Comparison of ENCODE assay signal across 7 cellular contexts in genomic region chr11:64152841-64153691, GRCh38. TPM values are rescaled to one million over a fixed set of nuclear protein-coding genes. Genes with fewer than 3 reads are reported as not detected.
DNase-seq lines count a peak whose midpoint lies in the region; ATAC-seq and TF ChIP-seq lines count a peak whose summit lies in the region.

No MANE protein-coding gene starts in this region.

- no peak overlapping the region for H3K27ac ChIP-seq in thyroid gland

- peak; percentile 98 for TF ChIP-seq CTCF in GM06990 (IDR thresholded peaks at IDR 0.05; ENCODE audit: insufficient read depth, low read length, poor library complexity, severe bottlenecking)
- TF ChIP-seq CTCF in fibroblast of the aortic adventitia (IDR thresholded peaks at IDR 0.05; ENCODE audit: insufficient read depth, low read length): peak; percentile 95
- TF ChIP-seq CTCF in thyroid gland (IDR thresholded peaks at IDR 0.05): peak; percentile 83 to 100 (median 98)

- H3K27me3 ChIP-seq in GM06990 (replicated peaks; ENCODE audit: control insufficient read depth, insufficient read depth, low read length) (no peaks in the 10 kb centered on the region; the same call in 1 of the 2 replicates), thyroid gland (no peaks in the 10 kb centered on the region)

- no peaks in the 10 kb centered on the region for H3K36me3 ChIP-seq in GM06990 (ENCODE audit: control insufficient read depth, insufficient read depth, low read length)
- H3K36me3 ChIP-seq in thyroid gland: no peaks in the 10 kb centered on the region

- DNase-seq in GM06990 (ENCODE audit: extremely low read depth, insufficient read length) (peak; percentile 61), OCI-M1 (lab: John Stamatoyannopoulos, UW) (peak; percentile 75), fibroblast of the aortic adventitia (ENCODE audit: low read depth) (peak; percentile 35), occipital lobe (lab: John Stamatoyannopoulos, UW) (peak; percentile 21), thyroid gland (peak; percentile 62 to 66)
- peak; percentile 82 to 88 for DNase-seq in activated T-cell treated with anti-CD3 and anti-CD28 coated beads, Interleukin-2, amount 50 U/mL, for 48 hours

- intact Hi-C loops in thyroid gland (cut with DNase I): loop anchor here (5.0 kb wide), 1 partner anchor 316 kb away; the partner anchor contains the start of gene MARK2

- 6 to 19% methylated on average over 6 to 7 of the region's 23 CpGs for WGBS in thyroid gland, 2 donors

- H3K9me3 ChIP-seq in thyroid gland: no peaks in the 10 kb centered on the region

- no peak for TF ChIP-seq POLR2A in thyroid gland (IDR thresholded peaks at IDR 0.05)

- peaks cover 26 to 33% of the 10 kb centered on the region in 2 donors for H3K4me1 ChIP-seq in thyroid gland

- H3K4me3 ChIP-seq in GM06990 (replicated peaks; ENCODE audit: low read depth, low read length): no peak overlapping the region
- H3K4me3 ChIP-seq in fibroblast of the aortic adventitia (ENCODE audit: low read depth, low read length): no peak overlapping the region
- H3K4me3 ChIP-seq in thyroid gland (replicated peaks in 1 of 3): no peak overlapping the region

- peak; percentile 62 for ATAC-seq in HG03045 (IDR thresholded peaks at IDR 0.05; ENCODE audit: unreplicated experiment)

RNA-seq across cellular contexts. Expression of gene MACROD1, which starts 12.8 kb away (rescaled TPM):
- total RNA-seq in fibroblast of the aortic adventitia (ENCODE audit: low replicate concordance) (7.6 and 14.5 TPM in 2 replicates), occipital lobe (16.2 TPM), thyroid gland (10 to 100 TPM; 62.5 to 89.5 (median 70.0) TPM)

RNA-seq across cellular contexts. Expression of gene STIP1, which starts 32.9 kb away (rescaled TPM):
- 112 and 142 TPM in 2 replicates for total RNA-seq in fibroblast of the aortic adventitia (ENCODE audit: low replicate concordance)
- 69.4 TPM for total RNA-seq in occipital lobe
- 100 to 1,000 TPM in 2 of 4 donors, 10 to 100 TPM in 2; 80.8 to 116 (median 106) TPM for total RNA-seq in thyroid gland

RNA-seq across cellular contexts. Expression of gene FERMT3, which starts 53.5 kb away (rescaled TPM):
- 7.0 and 7.2 TPM in 2 replicates for total RNA-seq in fibroblast of the aortic adventitia (ENCODE audit: low replicate concordance)
- total RNA-seq in occipital lobe: 1.6 TPM
- total RNA-seq in thyroid gland: 10 to 100 TPM in 2 of 4 donors, 1 to 10 TPM in 2; 7.6 to 13.9 (median 10.8) TPM

Comparison
In these comparisons a context has a peak if more than half of its experiments do, and no peak if none do; other contexts are left out.
1. DNase-seq: peak in every context shown above with its lines; median percentile 85 in activated T-cell treated with anti-CD3 and anti-CD28 coated beads, Interleukin-2, amount 50 U/mL, for 48 hours; 75 in OCI-M1; 64 in thyroid gland; 61 in GM06990; 35 in fibroblast of the aortic adventitia; 21 in occipital lobe.